ENCODE assay signal across 27 cellular contexts in the genomic region with DNA sequence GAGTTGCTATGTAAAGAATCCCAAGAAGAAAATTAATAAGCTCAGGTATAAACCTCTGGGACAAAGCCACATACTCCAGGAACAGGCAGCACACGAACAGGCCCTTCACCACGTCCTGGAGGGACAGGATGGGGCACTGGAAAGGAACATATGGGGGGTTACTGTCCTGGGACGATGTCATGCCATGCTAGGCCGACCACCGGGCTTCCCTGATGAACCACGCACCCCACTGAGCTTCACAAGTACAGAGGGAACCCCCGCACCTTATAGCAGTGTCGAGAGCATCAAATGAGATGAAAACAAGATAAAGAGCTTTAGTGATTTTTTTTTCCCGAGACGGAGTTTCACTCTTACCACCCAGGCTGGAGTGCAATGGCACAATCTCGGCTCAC. TPM values are rescaled to one million over a fixed set of nuclear protein-coding genes. Genes with fewer than 3 reads are reported as not detected.
DNase-seq lines count a peak whose midpoint lies in the region; ATAC-seq and TF ChIP-seq lines count a peak whose summit lies in the region.
"Had no signal": no experiment of that assay in that cellular context is flagged by ENCODE, and none has a peak within 500 bp of the region (broad histone marks: within the 10 kb centered on the region; RNA-seq: fewer than 3 reads in every experiment).

No MANE protein-coding gene starts in this region.

- POLR2A ChIA-PET in RWPE1 (lab: Yijun Ruan, JAX; ENCODE audit: low non-redundant PET) = no interaction called here

- TF ChIP-seq CTCF in RWPE1 (conservative IDR thresholded peaks at IDR 0.05; ENCODE audit: low read depth) = no peak

- no peak overlapping the region for H3K4me3 Mint-ChIP-seq in activated CD8-positive, alpha-beta memory T cell treated with anti-CD3 and anti-CD28 coated beads, Interleukin-2, amount 10 ng/mL, durations not matched to agents 7 days and 5 days
- peak overlapping the region in 1 of 2 donors; percentile 14 for H3K4me3 Mint-ChIP-seq in effector memory CD8-positive, alpha-beta T cell
- H3K4me3 Mint-ChIP-seq: activated naive CD8-positive, alpha-beta T cell; GM23338 had no signal

- no peak for DNase-seq in activated CD8-positive, alpha-beta memory T cell treated with anti-CD3 and anti-CD28 coated beads, Interleukin-2, amount 10 ng/mL, durations not matched to agents 7 days and 5 days
- DNase-seq in activated CD8-positive, alpha-beta memory T cell treated with anti-CD3 and anti-CD28 coated beads, Interleukin-2, amount 50 U/mL, for 48 hours = no peak
- DNase-seq in RWPE1 (ENCODE audit: low spot score) (no peak), 8988T (no peak)
- no peak for DNase-seq in effector memory CD8-positive, alpha-beta T cell
- DNase-seq in stimulated activated CD8-positive, alpha-beta memory T cell treated with anti-CD3 and anti-CD28 coated beads, Interleukin-4, amount 100 ng/mL, for 48 hours = peak; percentile 35
- DNase-seq: activated CD4-positive, alpha-beta T cell treated with anti-CD3 and anti-CD28 coated beads for 48 hours; activated CD8-positive, alpha-beta memory T cell treated with anti-CD3 and anti-CD28 coated beads, Interleukin-2, amount 50 U/mL, for 4 hours; Caco-2; effector CD4-positive, alpha-beta T cell; esophagus squamous epithelium; islet precursor cell; Karpas-422; NCI-H1048; NCI-H2029; NCI-H2227 treated with DMSO at 0.1 percent for 48 hours; NCI-H82; SHP77; stimulated activated CD4-positive, alpha-beta T cell treated with anti-CD3 and anti-CD28 coated beads, Interleukin-2, amount 100 ng/mL, for 24 hours; stimulated activated naive CD4-positive, alpha-beta T cell treated with Interleukin-2 at 50 U/mL for 16 hours; thyroid gland had no signal

- H3K27ac ChIP-seq in RWPE1 = peak overlapping the region; percentile 92; the same call in 1 of the 2 replicates
- H3K27ac ChIP-seq: gastrocnemius medialis, prostate gland had no signal

- H3K27ac Mint-ChIP-seq in activated CD8-positive, alpha-beta memory T cell treated with anti-CD3 and anti-CD28 coated beads, Interleukin-2, amount 10 ng/mL, durations not matched to agents 7 days and 5 days = peak overlapping the region; percentile 51
- H3K27ac Mint-ChIP-seq in effector memory CD8-positive, alpha-beta T cell = peak overlapping the region; percentile 76 to 90
- H3K27ac Mint-ChIP-seq: activated naive CD8-positive, alpha-beta T cell; GM23338 had no signal

- H3K27me3 Mint-ChIP-seq in activated CD8-positive, alpha-beta memory T cell treated with anti-CD3 and anti-CD28 coated beads, Interleukin-2, amount 10 ng/mL, durations not matched to agents 7 days and 5 days = no peaks in the 10 kb centered on the region
- no peaks in the 10 kb centered on the region for H3K27me3 Mint-ChIP-seq in effector memory CD8-positive, alpha-beta T cell
- H3K27me3 Mint-ChIP-seq: activated naive CD8-positive, alpha-beta T cell had no signal

- no peak for ATAC-seq in activated CD8-positive, alpha-beta memory T cell treated with anti-CD3 and anti-CD28 coated beads, Interleukin-2, amount 10 ng/mL, durations not matched to agents 7 days and 5 days
- no peak for ATAC-seq in effector memory CD8-positive, alpha-beta T cell (replicated peaks)
- no peak for ATAC-seq in HG03342 (IDR thresholded peaks at IDR 0.05; ENCODE audit: unreplicated experiment)
- ATAC-seq in GM19397 (IDR thresholded peaks at IDR 0.05; ENCODE audit: unreplicated experiment) = no peak
- ATAC-seq: gastrocnemius medialis had no signal

- peaks cover 74% of the 10 kb centered on the region for H3K36me3 Mint-ChIP-seq in activated CD8-positive, alpha-beta memory T cell treated with anti-CD3 and anti-CD28 coated beads, Interleukin-2, amount 10 ng/mL, durations not matched to agents 7 days and 5 days
- H3K36me3 Mint-ChIP-seq in effector memory CD8-positive, alpha-beta T cell (ENCODE audit: insufficient read depth) = peaks cover 89% of the 10 kb centered on the region

- peaks cover 55% of the 10 kb centered on the region for H3K4me1 Mint-ChIP-seq in activated CD8-positive, alpha-beta memory T cell treated with anti-CD3 and anti-CD28 coated beads, Interleukin-2, amount 10 ng/mL, durations not matched to agents 7 days and 5 days
- peaks cover 17 to 23% of the 10 kb centered on the region in 2 donors for H3K4me1 Mint-ChIP-seq in effector memory CD8-positive, alpha-beta T cell (ENCODE audit: low read depth in 2 of 2)
- H3K4me1 Mint-ChIP-seq: GM23338 had no signal

- CTCF ChIA-PET in activated CD8-positive, alpha-beta memory T cell treated with anti-CD3 and anti-CD28 coated beads, Interleukin-2, amount 10 ng/mL, durations not matched to agents 7 days and 5 days (lab: Charles Lee) = interaction anchor here (1.2 to 2.9 kb wide), 4 partner anchors 11 to 180 kb away, joined by 4 to 26 read pairs (median 5); no protein-coding TSS in a partner anchor
- CTCF ChIA-PET in RWPE1 (lab: Yijun Ruan, JAX) = interaction anchor here (0.7 kb wide), 1 partner anchor 12 kb away, joined by 3 read pairs; no protein-coding TSS in a partner anchor

- H3K9me3 Mint-ChIP-seq in activated CD8-positive, alpha-beta memory T cell treated with anti-CD3 and anti-CD28 coated beads, Interleukin-2, amount 10 ng/mL, durations not matched to agents 7 days and 5 days (ENCODE audit: low read depth) = no peaks in the 10 kb centered on the region
- H3K9me3 Mint-ChIP-seq in effector memory CD8-positive, alpha-beta T cell = no peaks in the 10 kb centered on the region
- H3K9me3 Mint-ChIP-seq: GM23338 had no signal

RNA-seq across cellular contexts. Expression of gene NOP14, which starts 19.1 kb away (rescaled TPM):
- total RNA-seq in activated CD8-positive, alpha-beta memory T cell treated with anti-CD3 and anti-CD28 coated beads, Interleukin-2, amount 10 ng/mL, durations not matched to agents 7 days and 5 days = 10 to 100 TPM; 47.9 to 81.0 TPM

RNA-seq across cellular contexts. Expression of gene GRK4, which starts 19.3 kb away (rescaled TPM):
- 1 to 10 TPM; 3.0 to 4.4 TPM for total RNA-seq in activated CD8-positive, alpha-beta memory T cell treated with anti-CD3 and anti-CD28 coated beads, Interleukin-2, amount 10 ng/mL, durations not matched to agents 7 days and 5 days
